22 cellular contexts compared by ENCODE assay signal in the genomic region with DNA sequence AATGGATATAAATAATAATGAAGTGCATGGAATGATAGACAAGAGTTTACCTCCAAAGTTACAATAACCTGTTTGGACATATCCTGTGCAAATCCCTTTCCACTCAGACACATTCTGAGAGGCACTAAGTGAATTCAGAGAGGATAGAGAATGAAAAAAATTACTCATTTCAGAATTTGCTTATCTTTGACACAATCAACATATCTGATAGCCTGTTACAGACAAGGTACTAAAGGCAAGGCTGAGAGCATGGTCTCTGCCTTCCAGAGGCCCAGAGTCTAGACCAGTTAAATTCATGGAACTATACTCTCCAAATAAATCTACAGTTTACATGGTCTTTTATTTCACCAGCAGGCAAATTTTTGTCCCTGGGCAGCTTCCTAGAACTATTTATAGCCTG.
"Had no signal": no experiment of that assay in that cellular context is flagged by ENCODE, and none has a peak within 500 bp of the region (broad histone marks: within the 10 kb centered on the region; RNA-seq: fewer than 3 reads in every experiment).

No MANE protein-coding gene starts in this region.

- H3K4me1 Mint-ChIP-seq: activated naive CD8-positive, alpha-beta T cell treated with anti-CD3 and anti-CD28 coated beads, Interleukin-2, amount 10 ng/mL, durations not matched to agents 7 days and 5 days had no signal

- H3K4me3 Mint-ChIP-seq: activated CD4-positive, alpha-beta memory T cell treated with anti-CD3 and anti-CD28 coated beads for 36 hours; activated naive CD8-positive, alpha-beta T cell treated with anti-CD3 and anti-CD28 coated beads, Interleukin-2, amount 10 ng/mL, durations not matched to agents 7 days and 5 days; activated T-helper 1 cell treated with anti-CD3 and anti-CD28 coated beads, Interleukin-12 subunit alpha, Interleukin-12 subunit beta, Interleukin-2, Interleukin-4 antibody, amounts not matched to agents 30 ng/mL and 10 ng/mL and 1 ng/mL, durations not matched to agents 14 hours and 24 hours and 36 hours; natural killer cell treated with Interleukin-12 subunit alpha and Interleukin-12 subunit beta and Interleukin-15 and Interleukin-18, amount 100 ng/mL, for 72 hours had no signal

- H3K27me3 Mint-ChIP-seq: activated CD4-positive, alpha-beta memory T cell treated with anti-CD3 and anti-CD28 coated beads for 36 hours; activated naive CD8-positive, alpha-beta T cell treated with anti-CD3 and anti-CD28 coated beads, Interleukin-2, amount 10 ng/mL, durations not matched to agents 7 days and 5 days; natural killer cell treated with Interleukin-12 subunit alpha and Interleukin-12 subunit beta and Interleukin-15 and Interleukin-18, amount 100 ng/mL, for 72 hours; progenitor cell of endocrine pancreas had no signal

- H3K9me3 Mint-ChIP-seq: activated CD4-positive, alpha-beta memory T cell treated with anti-CD3 and anti-CD28 coated beads for 36 hours had no signal

- ATAC-seq: gastrocnemius medialis; left ventricle myocardium superior; natural killer cell treated with Interleukin-12 subunit alpha and Interleukin-12 subunit beta and Interleukin-15 and Interleukin-18, amount 100 ng/mL, for 72 hours; SK-N-SH treated with all-trans-retinoic acid at 6 μM for 48 hours had no signal

- H3K27ac Mint-ChIP-seq: activated CD4-positive, alpha-beta memory T cell treated with anti-CD3 and anti-CD28 coated beads for 36 hours; activated naive CD8-positive, alpha-beta T cell treated with anti-CD3 and anti-CD28 coated beads, Interleukin-2, amount 10 ng/mL, durations not matched to agents 7 days and 5 days; activated T-helper 1 cell treated with anti-CD3 and anti-CD28 coated beads, Interleukin-12 subunit alpha, Interleukin-12 subunit beta, Interleukin-2, Interleukin-4 antibody, amounts not matched to agents 30 ng/mL and 10 ng/mL and 1 ng/mL, durations not matched to agents 14 hours and 24 hours and 36 hours; natural killer cell treated with Interleukin-12 subunit alpha and Interleukin-12 subunit beta and Interleukin-15 and Interleukin-18, amount 100 ng/mL, for 72 hours; progenitor cell of endocrine pancreas had no signal

- H3K36me3 Mint-ChIP-seq: activated CD4-positive, alpha-beta memory T cell treated with anti-CD3 and anti-CD28 coated beads for 36 hours; natural killer cell treated with Interleukin-12 subunit alpha and Interleukin-12 subunit beta and Interleukin-15 and Interleukin-18, amount 100 ng/mL, for 72 hours had no signal

- H3K27ac ChIP-seq: colonic mucosa, dorsolateral prefrontal cortex, esophagus squamous epithelium, gastrocnemius medialis, right atrium auricular region, spleen, stomach, suprapubic skin, tibial nerve had no signal

- DNase-seq: activated CD4-positive, alpha-beta memory T cell treated with anti-CD3 and anti-CD28 coated beads for 36 hours; activated CD4-positive, alpha-beta T cell treated with anti-CD3 and anti-CD28 coated beads for 48 hours; activated naive CD8-positive, alpha-beta T cell treated with anti-CD3 and anti-CD28 coated beads, Interleukin-2, amount 10 ng/mL, durations not matched to agents 7 days and 5 days; amygdala; colonic mucosa; dorsolateral prefrontal cortex; esophagus squamous epithelium; gastrocnemius medialis; head of caudate nucleus; hypothalamus; left ventricle myocardium superior; mammary epithelial cell; spleen; stimulated activated CD4-positive, alpha-beta T cell treated with anti-CD3 and anti-CD28 coated beads, Interleukin-4, amount 100 ng/mL, for 4 hours; stomach had no signal
